In the genomic region with DNA sequence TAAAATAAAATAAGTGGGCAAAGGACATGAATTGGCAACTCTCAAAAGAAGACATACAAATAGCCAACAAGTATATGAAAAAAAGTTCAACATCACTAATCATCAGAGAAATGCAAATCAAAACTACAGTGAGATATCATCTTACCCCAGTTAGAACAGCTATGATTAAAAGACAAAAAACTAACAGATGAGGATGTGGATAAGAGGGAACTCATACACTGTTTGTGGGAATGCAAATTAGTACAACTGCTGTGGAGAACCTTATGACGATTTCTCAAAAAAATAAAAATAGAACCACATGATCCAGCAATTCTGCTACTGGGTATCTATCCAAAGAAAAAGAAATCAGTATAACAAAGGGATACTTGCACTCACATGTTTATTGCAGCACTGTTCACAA, we compare ENCODE assay signal across 16 cellular contexts. TPM values are rescaled to one million over a fixed set of nuclear protein-coding genes. Genes with fewer than 3 reads are reported as not detected.
DNase-seq lines count a peak whose midpoint lies in the region; ATAC-seq and TF ChIP-seq lines count a peak whose summit lies in the region.
"Had no signal": no experiment of that assay in that cellular context is flagged by ENCODE, and none has a peak within 500 bp of the region (broad histone marks: within the 10 kb centered on the region; RNA-seq: fewer than 3 reads in every experiment).

No MANE protein-coding gene starts in this region.

- ATAC-seq in GM18861 (IDR thresholded peaks at IDR 0.05; ENCODE audit: unreplicated experiment) = peak; percentile 85
- ATAC-seq in GM21576 (IDR thresholded peaks at IDR 0.05; ENCODE audit: unreplicated experiment) = peak; percentile 59
- ATAC-seq in HG03196 (IDR thresholded peaks at IDR 0.05; ENCODE audit: unreplicated experiment) = peak; percentile 85

- no peaks in the 10 kb centered on the region for H4K20me1 ChIP-seq in neural progenitor cell (ENCODE audit: low read depth)
- H4K20me1 ChIP-seq: BLaER1 treated with 17β-estradiol and CSF1 and Interleukin-3, amounts not matched to agents 10 nM and 100 nM had no signal

- no peak overlapping the region for H3K27ac Mint-ChIP-seq in neural progenitor cell
- H3K27ac Mint-ChIP-seq: activated CD4-positive, alpha-beta memory T cell treated with anti-CD3 and anti-CD28 coated beads for 36 hours; activated naive CD4-positive, alpha-beta T cell treated with anti-CD3 and anti-CD28 coated beads for 36 hours had no signal

- no peaks in the 10 kb centered on the region for H3K9me3 ChIP-seq in neural progenitor cell (ENCODE audit: low read depth)
- H3K9me3 ChIP-seq in stomach = peaks cover 0 to 3% (median 0%) of the 10 kb centered on the region in 4 donors
- H3K9me3 ChIP-seq: prostate gland had no signal

- H3K36me3 ChIP-seq in neural progenitor cell = no peaks in the 10 kb centered on the region
- H3K36me3 ChIP-seq in stomach = no peaks in the 10 kb centered on the region
- H3K36me3 ChIP-seq: prostate gland had no signal

- no peaks in the 10 kb centered on the region for H3K4me1 ChIP-seq in neural progenitor cell
- no peaks in the 10 kb centered on the region for H3K4me1 ChIP-seq in stomach
- H3K4me1 ChIP-seq: prostate gland had no signal

- WGBS in stomach, 5 donors = 53 to 90% (median 73%) methylated on average over 1 of the region's 1 CpG

- H3K27me3 ChIP-seq in neural progenitor cell = no peaks in the 10 kb centered on the region
- no peaks in the 10 kb centered on the region for H3K27me3 ChIP-seq in stomach
- H3K27me3 ChIP-seq: BLaER1 treated with 17β-estradiol and CSF1 and Interleukin-3, amounts not matched to agents 10 nM and 100 nM had no signal

- H3K4me1 Mint-ChIP-seq in neural progenitor cell = no peaks in the 10 kb centered on the region

- DNase-seq in fibroblast of peridontal ligament (ENCODE audit: extremely low read depth) (peak; percentile 43), neural progenitor cell (ENCODE audit: low spot score) (no peak), NCI-H146 (lab: John Stamatoyannopoulos, UW) (no peak), stomach (no peak), DMS153 (lab: John Stamatoyannopoulos, UW) (no peak)
- DNase-seq: activated CD4-positive, alpha-beta memory T cell treated with anti-CD3 and anti-CD28 coated beads for 36 hours; activated naive CD4-positive, alpha-beta T cell treated with anti-CD3 and anti-CD28 coated beads for 36 hours; caudate nucleus; GDM1; mesenchymal stem cell; stimulated activated CD4-positive, alpha-beta T cell treated with anti-CD3 and anti-CD28 coated beads, Interleukin-4, amount 100 ng/mL, for 24 hours had no signal

- H3K36me3 Mint-ChIP-seq in neural progenitor cell = no peaks in the 10 kb centered on the region
- H3K36me3 Mint-ChIP-seq: activated CD4-positive, alpha-beta memory T cell treated with anti-CD3 and anti-CD28 coated beads for 36 hours had no signal

- no peak overlapping the region for H3K4me2 ChIP-seq in neural progenitor cell

- no peak overlapping the region for H3K9ac ChIP-seq in neural progenitor cell
- H3K9ac ChIP-seq: BLaER1 treated with 17β-estradiol and CSF1 and Interleukin-3, amounts not matched to agents 10 nM and 100 nM had no signal

- no peak overlapping the region for H2AFZ ChIP-seq in neural progenitor cell (replicated peaks)

- intact Hi-C loops in stomach (cut with DNase I; ENCODE audit: low total_unique reads) = no loop called here

- TF ChIP-seq EP300 in stomach (IDR thresholded peaks at IDR 0.05) = no peak

- H3K4me3 ChIP-seq in neural progenitor cell = no peak overlapping the region
- no peak overlapping the region for H3K4me3 ChIP-seq in stomach
- H3K4me3 ChIP-seq: prostate gland had no signal

- H3K27ac ChIP-seq in neural progenitor cell = no peak overlapping the region
- H3K27ac ChIP-seq in stomach = no peak overlapping the region
- H3K27ac ChIP-seq: prostate gland had no signal

- no peak overlapping the region for H3K4me3 Mint-ChIP-seq in neural progenitor cell
- H3K4me3 Mint-ChIP-seq: activated CD4-positive, alpha-beta memory T cell treated with anti-CD3 and anti-CD28 coated beads for 36 hours; activated naive CD4-positive, alpha-beta T cell treated with anti-CD3 and anti-CD28 coated beads for 36 hours had no signal

- no peak for TF ChIP-seq CTCF in neural progenitor cell (IDR thresholded peaks at IDR 0.05)
- TF ChIP-seq CTCF in stomach (IDR thresholded peaks at IDR 0.05) = no peak

- peaks cover 4% of the 10 kb centered on the region for H3K9me3 Mint-ChIP-seq in neural progenitor cell
- H3K9me3 Mint-ChIP-seq: activated naive CD4-positive, alpha-beta T cell treated with anti-CD3 and anti-CD28 coated beads for 36 hours had no signal

- no peaks in the 10 kb centered on the region for H3F3A ChIP-seq in neural progenitor cell (ENCODE audit: low read depth)

- no peak for TF ChIP-seq POLR2A in stomach (IDR thresholded peaks at IDR 0.05)

- H3K79me2 ChIP-seq in neural progenitor cell (ENCODE audit: low read depth) = no peaks in the 10 kb centered on the region

- no peaks in the 10 kb centered on the region for H3K27me3 Mint-ChIP-seq in neural progenitor cell (ENCODE audit: insufficient read depth, low read depth)
- H3K27me3 Mint-ChIP-seq: activated CD4-positive, alpha-beta memory T cell treated with anti-CD3 and anti-CD28 coated beads for 36 hours had no signal

RNA-seq across cellular contexts. Expression of a gene that starts 28.7 kb away (rescaled TPM):
- total RNA-seq in neural progenitor cell (ENCODE audit: low replicate concordance) (0.54 and 1.1 TPM in 2 replicates), stomach (10 to 100 TPM in 1 of 5 donors, 1 to 10 TPM in 1, not detected in 3; 7.4 to 14.3 TPM)
- 1 to 10 TPM in 1 of 3 donors, under 1 TPM in 2; 0.61 to 1.2 (median 0.75) TPM for polyA plus RNA-seq in stomach
